In genomic region chr7:73749931-73750776, GRCh38 we compare ENCODE assay signal across 24 cellular contexts. TPM values are rescaled to one million over a fixed set of nuclear protein-coding genes. Genes with fewer than 3 reads are reported as not detected.
DNase-seq lines count a peak whose midpoint lies in the region; ATAC-seq and TF ChIP-seq lines count a peak whose summit lies in the region.
"Had no signal": no experiment of that assay in that cellular context is flagged by ENCODE, and none has a peak within 500 bp of the region (broad histone marks: within the 10 kb centered on the region; RNA-seq: fewer than 3 reads in every experiment).

No MANE protein-coding gene starts in this region.

- H3K4me2 ChIP-seq in neural progenitor cell = peak overlapping the region; percentile 18

- H3K36me3 ChIP-seq in Caco-2 (ENCODE audit: control insufficient read depth, insufficient read depth, low read length) (no peaks in the 10 kb centered on the region), neural progenitor cell (no peaks in the 10 kb centered on the region), uterus (no peaks in the 10 kb centered on the region), brain microvascular endothelial cell (replicated peaks) (no peaks in the 10 kb centered on the region)
- H3K36me3 ChIP-seq: breast epithelium, upper lobe of left lung had no signal

- H3K4me3 Mint-ChIP-seq in Caco-2 (ENCODE audit: unreplicated experiment) = no peak overlapping the region
- no peak overlapping the region for H3K4me3 Mint-ChIP-seq in neural progenitor cell
- H3K4me3 Mint-ChIP-seq: activated T-helper 1 cell treated with anti-CD3 and anti-CD28 coated beads, Interleukin-12 subunit alpha, Interleukin-12 subunit beta, Interleukin-2, Interleukin-4 antibody, amounts not matched to agents 30 ng/mL and 10 ng/mL and 1 ng/mL, durations not matched to agents 14 hours and 24 hours and 36 hours; stimulated activated naive CD8-positive, alpha-beta T cell treated with anti-CD3 and anti-CD28 coated beads, Interleukin-15, amount 100 ng/mL, for 72 hours; T-helper 1 cell treated with Interleukin-12 subunit alpha and Interleukin-12 subunit beta and Interleukin-4 antibody, amounts not matched to agents 30 μg/mL and 1 μg/mL, for 36 hours had no signal

- ATAC-seq in GM19452 (IDR thresholded peaks at IDR 0.05; ENCODE audit: unreplicated experiment) (no peak), HG02885 (IDR thresholded peaks at IDR 0.05; ENCODE audit: poor library complexity, unreplicated experiment) (no peak)
- ATAC-seq: sciatic nerve; stimulated activated naive CD8-positive, alpha-beta T cell treated with anti-CD3 and anti-CD28 coated beads, Interleukin-15, amount 100 ng/mL, for 72 hours had no signal

- H3K36me3 Mint-ChIP-seq in Caco-2 (ENCODE audit: insufficient read depth, unreplicated experiment) (peaks cover 6% of the 10 kb centered on the region), neural progenitor cell (peaks cover 3% of the 10 kb centered on the region)

- no TSS peak for BruUV-seq in Caco-2 (replicated peaks; lab: Mats Ljungman, UMichigan)

- no peaks in the 10 kb centered on the region for H3K79me2 ChIP-seq in neural progenitor cell (ENCODE audit: low read depth)

- H3K4me3 ChIP-seq in Caco-2 (ENCODE audit: low read depth, low read length) (no peak overlapping the region), NB4 (ENCODE audit: low read depth, low read length) (no peak overlapping the region), neural progenitor cell (no peak overlapping the region), uterus (no peak overlapping the region), brain microvascular endothelial cell (ENCODE audit: low read depth, low read length) (no peak overlapping the region)
- H3K4me3 ChIP-seq: breast epithelium, upper lobe of left lung had no signal

- H3K9me3 ChIP-seq in Caco-2 = no peaks in the 10 kb centered on the region
- H3K9me3 ChIP-seq in neural progenitor cell (ENCODE audit: low read depth) = no peaks in the 10 kb centered on the region
- no peaks in the 10 kb centered on the region for H3K9me3 ChIP-seq in uterus
- H3K9me3 ChIP-seq: breast epithelium, upper lobe of left lung had no signal

- no peaks in the 10 kb centered on the region for H3K27me3 ChIP-seq in Caco-2 (replicated peaks; ENCODE audit: control insufficient read depth, insufficient read depth, low read length)
- H3K27me3 ChIP-seq in neural progenitor cell = no peaks in the 10 kb centered on the region
- H3K27me3 ChIP-seq in uterus = no peaks in the 10 kb centered on the region
- no peaks in the 10 kb centered on the region for H3K27me3 ChIP-seq in brain microvascular endothelial cell (replicated peaks)
- H3K27me3 ChIP-seq: breast epithelium, upper lobe of left lung had no signal

- H3F3A ChIP-seq in neural progenitor cell (ENCODE audit: low read depth) = peaks cover 9% of the 10 kb centered on the region

- H3K4me1 Mint-ChIP-seq in Caco-2 (ENCODE audit: low read depth, unreplicated experiment) (peaks cover 18% of the 10 kb centered on the region), neural progenitor cell (peaks cover 10% of the 10 kb centered on the region)
- H3K4me1 Mint-ChIP-seq: stimulated activated naive CD8-positive, alpha-beta T cell treated with anti-CD3 and anti-CD28 coated beads, Interleukin-15, amount 100 ng/mL, for 72 hours had no signal

- H3K27me3 Mint-ChIP-seq in Caco-2 (ENCODE audit: insufficient read depth, unreplicated experiment) (no peaks in the 10 kb centered on the region), neural progenitor cell (ENCODE audit: insufficient read depth, low read depth) (no peaks in the 10 kb centered on the region)

- CTCF ChIA-PET in Caco-2 (lab: Charles Lee) = no interaction called here

- in situ Hi-C loops in brain microvascular endothelial cell (cut with HindIII; ENCODE audit: low pct_ligation_motif_present, low sequenced_read_pairs) = no loop called here

- peak overlapping the region; percentile 66 for H3K27ac Mint-ChIP-seq in Caco-2 (ENCODE audit: unreplicated experiment)
- peak overlapping the region; percentile 76 for H3K27ac Mint-ChIP-seq in neural progenitor cell
- H3K27ac Mint-ChIP-seq: activated T-helper 1 cell treated with anti-CD3 and anti-CD28 coated beads, Interleukin-12 subunit alpha, Interleukin-12 subunit beta, Interleukin-2, Interleukin-4 antibody, amounts not matched to agents 30 ng/mL and 10 ng/mL and 1 ng/mL, durations not matched to agents 14 hours and 24 hours and 36 hours; stimulated activated naive CD8-positive, alpha-beta T cell treated with anti-CD3 and anti-CD28 coated beads, Interleukin-15, amount 100 ng/mL, for 72 hours; T-helper 1 cell treated with Interleukin-12 subunit alpha and Interleukin-12 subunit beta and Interleukin-4 antibody, amounts not matched to agents 30 μg/mL and 1 μg/mL, for 36 hours had no signal

- H4K20me1 ChIP-seq in neural progenitor cell (ENCODE audit: low read depth) = no peaks in the 10 kb centered on the region

- DNase-seq in Caco-2 = no peak
- DNase-seq in NB4 (ENCODE audit: low read depth) = peak; percentile 87
- DNase-seq in neural progenitor cell (ENCODE audit: low spot score) = no peak
- DNase-seq in uterus = no peak
- no peak for DNase-seq in brain microvascular endothelial cell
- DNase-seq: activated CD4-positive, CD25-positive, alpha-beta regulatory T cell treated with anti-CD3 and anti-CD28 coated beads, Interleukin-2, amount 50 U/mL, for 72 hours; dermis blood vessel endothelial cell; DMS 273 treated with DMSO at 0.1 percent for 48 hours; mesendoderm; NCI-H1694; NCI-H446; NK-92 treated with Interleukin-12 subunit alpha and Interleukin-12 subunit beta, amount 100 ng/mL, for 24 hours; Right ventricle myocardium superior; stimulated activated naive CD8-positive, alpha-beta T cell treated with anti-CD3 and anti-CD28 coated beads, Interleukin-15, amount 100 ng/mL, for 72 hours; upper lobe of left lung had no signal

- intact Hi-C loops in Caco-2 (cut with micrococcal nuclease; ENCODE audit: unreplicated experiment) = no loop called here
- intact Hi-C loops in uterus (cut with DNase I; ENCODE audit: low total_unique reads) = no loop called here

- no peak overlapping the region for H2AFZ ChIP-seq in neural progenitor cell (replicated peaks)

- TF ChIP-seq POLR2A in NB4 (IDR thresholded peaks at IDR 0.05; ENCODE audit: extremely low read depth, insufficient read length) (no peak), uterus (IDR thresholded peaks at IDR 0.05) (no peak)

- peaks cover 9% of the 10 kb centered on the region for H3K9me3 Mint-ChIP-seq in Caco-2 (ENCODE audit: unreplicated experiment)
- H3K9me3 Mint-ChIP-seq in neural progenitor cell = peaks cover 6% of the 10 kb centered on the region
- H3K9me3 Mint-ChIP-seq: activated T-helper 1 cell treated with anti-CD3 and anti-CD28 coated beads, Interleukin-12 subunit alpha, Interleukin-12 subunit beta, Interleukin-2, Interleukin-4 antibody, amounts not matched to agents 30 ng/mL and 10 ng/mL and 1 ng/mL, durations not matched to agents 14 hours and 24 hours and 36 hours; stimulated activated naive CD8-positive, alpha-beta T cell treated with anti-CD3 and anti-CD28 coated beads, Interleukin-15, amount 100 ng/mL, for 72 hours; T-helper 1 cell treated with Interleukin-12 subunit alpha and Interleukin-12 subunit beta and Interleukin-4 antibody, amounts not matched to agents 30 μg/mL and 1 μg/mL, for 36 hours had no signal

- POLR2A ChIA-PET in Caco-2 (lab: Charles Lee) = interaction anchor here (1.4 kb wide), 1 partner anchor 11 kb away, joined by 4 read pairs; the partner anchor contains the start of gene ABHD11

- H3K27ac ChIP-seq in VCaP (peak overlapping the region; percentile 99), neural progenitor cell (peak overlapping the region; percentile 37), uterus (no peak overlapping the region), brain microvascular endothelial cell (no peak overlapping the region)
- H3K27ac ChIP-seq: breast epithelium, upper lobe of left lung had no signal

- no peak for TF ChIP-seq CTCF in Caco-2 (IDR thresholded peaks at IDR 0.05; ENCODE audit: insufficient read depth in 1 of 2, low read depth in 1 of 2, low read length in 1 of 2, severe bottlenecking in 1 of 2, unreplicated experiment in 1 of 2)
- no peak for TF ChIP-seq CTCF in NB4 (IDR thresholded peaks at IDR 0.05; ENCODE audit: low read depth, low read length)
- no peak; the same call in 1 of the 2 replicates for TF ChIP-seq CTCF in VCaP (conservative IDR thresholded peaks at IDR 0.05)
- TF ChIP-seq CTCF in neural progenitor cell (IDR thresholded peaks at IDR 0.05) = no peak
- TF ChIP-seq CTCF in uterus (IDR thresholded peaks at IDR 0.05) = no peak
- no peak for TF ChIP-seq CTCF in brain microvascular endothelial cell (IDR thresholded peaks at IDR 0.05; ENCODE audit: low read depth, low read length, missing control alignments)

- no peak overlapping the region for H3K9ac ChIP-seq in neural progenitor cell

- H3K4me1 ChIP-seq in Caco-2 = 0 out of 2 replicates have a peak, but pooled peaks cover 3% of the 10 kb centered on the region
- H3K4me1 ChIP-seq in neural progenitor cell = peaks cover 13% of the 10 kb centered on the region
- no peaks in the 10 kb centered on the region for H3K4me1 ChIP-seq in uterus
- H3K4me1 ChIP-seq: upper lobe of left lung had no signal

RNA-seq across cellular contexts. Expression of gene ABHD11, which starts 11.6 kb away (rescaled TPM):
- 38.9 and 47.2 TPM in 2 replicates for total RNA-seq in Caco-2 (2022)
- 9.3 and 15.1 TPM in 2 replicates for total RNA-seq in neural progenitor cell (ENCODE audit: low replicate concordance)
- 10 to 100 TPM in 2 of 4 donors, 1 to 10 TPM in 2; 4.4 to 14.1 (median 7.7) TPM for total RNA-seq in uterus

RNA-seq across cellular contexts. Expression of gene CLDN3, which starts 19.9 kb away (rescaled TPM):
- 19.6 and 21.0 TPM in 2 replicates for total RNA-seq in Caco-2 (2022)
- total RNA-seq in neural progenitor cell (ENCODE audit: low replicate concordance) = 1.6 and 14.2 TPM in 2 replicates
- total RNA-seq in uterus = 10 to 100 TPM in 1 of 4 donors, under 1 TPM in 2, not detected in 1; 0.51 to 15.1 (median 0.88) TPM
- total RNA-seq: activated T-helper 1 cell treated with anti-CD3 and anti-CD28 coated beads, Interleukin-12 subunit alpha, Interleukin-12 subunit beta, Interleukin-2, Interleukin-4 antibody, amounts not matched to agents 30 ng/mL and 10 ng/mL and 1 ng/mL, durations not matched to agents 14 hours and 24 hours and 36 hours; frontal cortex; LHCN-M2; Right ventricle myocardium superior; sciatic nerve had no signal

RNA-seq across cellular contexts. Expression of gene STX1A, which starts 30.7 kb away (rescaled TPM):
- 26.4 and 28.6 TPM in 2 replicates for total RNA-seq in Caco-2 (2022)
- 21.9 and 29.0 TPM in 2 replicates for total RNA-seq in neural progenitor cell (ENCODE audit: low replicate concordance)
- 10 to 100 TPM in 2 of 4 donors, 1 to 10 TPM in 2; 2.3 to 19.1 (median 11.0) TPM for total RNA-seq in uterus

Comparison
In these comparisons a context has a peak if more than half of its experiments do, and no peak if none do; other contexts are left out.
1. H3K27ac ChIP-seq: peak in VCaP (single experiment) and neural progenitor cell (single experiment); none in uterus (0 of 2) and brain microvascular endothelial cell (single experiment).